ENCODE assay signal across 8 cellular contexts in the genomic region with DNA sequence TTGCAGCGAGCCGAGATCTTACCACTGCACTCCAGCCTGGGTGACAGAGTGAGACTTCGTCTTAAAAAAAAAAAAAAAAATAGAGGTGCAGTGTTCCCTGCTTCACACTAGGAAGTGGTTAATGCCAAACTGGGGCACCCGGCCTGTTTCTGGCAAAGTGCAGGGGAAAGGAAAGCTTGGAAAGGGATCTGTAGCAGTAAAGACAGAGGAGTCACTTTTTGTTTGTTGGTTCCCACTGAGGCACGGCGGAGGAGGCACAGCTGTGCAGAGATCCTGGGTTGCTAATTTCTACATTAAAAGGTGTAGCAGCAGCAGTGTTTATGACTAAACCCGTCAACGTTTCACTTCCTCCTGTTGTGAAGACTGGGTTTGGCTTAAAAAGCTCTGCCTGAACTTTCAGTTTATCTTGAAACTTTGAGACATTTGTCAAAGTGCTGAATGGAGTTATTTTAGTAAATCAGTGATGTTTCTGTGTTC.
A peak's percentile ranks its signal among the peaks of the same experiment; 100 is the strongest.
DNase-seq lines count a peak whose midpoint lies in the region; ATAC-seq and TF ChIP-seq lines count a peak whose summit lies in the region.

No MANE protein-coding gene starts in this region.

- peak overlapping the region; percentile 67; the same call in 1 of the 2 replicates for H3K4me3 ChIP-seq in GM08714 (ENCODE audit: low read length)
- no peak overlapping the region for H3K4me3 ChIP-seq in PC-3 (ENCODE audit: low read length)
- no peak overlapping the region for H3K4me3 ChIP-seq in neural progenitor cell

- peak overlapping the region; percentile 85 for H3K27ac Mint-ChIP-seq in activated T-cell treated with anti-CD3 and anti-CD28 coated beads, Interleukin-2, amount 50 U/mL, for 24 hours
- H3K27ac Mint-ChIP-seq in naive thymus-derived CD8-positive, alpha-beta T cell = no peak overlapping the region
- no peak overlapping the region for H3K27ac Mint-ChIP-seq in neural progenitor cell

- H3K4me2 ChIP-seq in PC-3 (ENCODE audit: low read length) = no peak overlapping the region
- no peak overlapping the region for H3K4me2 ChIP-seq in neural progenitor cell

- H3K4me3 Mint-ChIP-seq in activated T-cell treated with anti-CD3 and anti-CD28 coated beads, Interleukin-2, amount 50 U/mL, for 24 hours = no peak overlapping the region
- no peak overlapping the region for H3K4me3 Mint-ChIP-seq in naive thymus-derived CD8-positive, alpha-beta T cell
- no peak overlapping the region for H3K4me3 Mint-ChIP-seq in neural progenitor cell

- no peaks in the 10 kb centered on the region for H3K9me2 ChIP-seq in PC-3 (replicated peaks; ENCODE audit: low read length)

- H3K36me3 ChIP-seq in PC-3 (ENCODE audit: low read depth, low read length) (no peaks in the 10 kb centered on the region), neural progenitor cell (no peaks in the 10 kb centered on the region)

- no peaks in the 10 kb centered on the region for H3K9me3 ChIP-seq in PC-3 (ENCODE audit: low read length)
- H3K9me3 ChIP-seq in neural progenitor cell (ENCODE audit: low read depth) = no peaks in the 10 kb centered on the region

- H3K27me3 ChIP-seq in PC-3 (ENCODE audit: low read length) (no peaks in the 10 kb centered on the region), neural progenitor cell (no peaks in the 10 kb centered on the region)

- H3K4me1 Mint-ChIP-seq in activated T-cell treated with anti-CD3 and anti-CD28 coated beads, Interleukin-2, amount 50 U/mL, for 24 hours (ENCODE audit: low read depth) = peaks cover 15% of the 10 kb centered on the region
- peaks cover 0 to 28% (median 6%) of the 10 kb centered on the region in 4 donors for H3K4me1 Mint-ChIP-seq in naive thymus-derived CD8-positive, alpha-beta T cell
- H3K4me1 Mint-ChIP-seq in neural progenitor cell = no peaks in the 10 kb centered on the region

- H3K9ac ChIP-seq in PC-3 (ENCODE audit: low read length) = no peak overlapping the region
- H3K9ac ChIP-seq in neural progenitor cell = no peak overlapping the region

- no peaks in the 10 kb centered on the region for H3K9me3 Mint-ChIP-seq in activated T-cell treated with anti-CD3 and anti-CD28 coated beads, Interleukin-2, amount 50 U/mL, for 24 hours
- H3K9me3 Mint-ChIP-seq in naive thymus-derived CD8-positive, alpha-beta T cell = no peaks in the 10 kb centered on the region
- H3K9me3 Mint-ChIP-seq in neural progenitor cell = no peaks in the 10 kb centered on the region

- DNase-seq in HT-29 (ENCODE audit: low spot score) = peak; percentile 3
- peak; percentile 61 for DNase-seq in activated T-cell treated with anti-CD3 and anti-CD28 coated beads, Interleukin-2, amount 50 U/mL, for 24 hours
- peak in 9 of 10 donors; percentile 0 to 68 (median 23) for DNase-seq in naive thymus-derived CD8-positive, alpha-beta T cell
- DNase-seq in PC-3 = no peak
- no peak for DNase-seq in HuH-7 (ENCODE audit: low spot score)
- no peak for DNase-seq in neural progenitor cell (ENCODE audit: low spot score)

- H3K79me2 ChIP-seq in PC-3 (ENCODE audit: low read length) = no peaks in the 10 kb centered on the region
- no peaks in the 10 kb centered on the region for H3K79me2 ChIP-seq in neural progenitor cell (ENCODE audit: low read depth)

- H3K4me1 ChIP-seq in PC-3 (ENCODE audit: insufficient read depth, low read length) (no peaks in the 10 kb centered on the region), neural progenitor cell (peaks cover 4% of the 10 kb centered on the region)

- H3K27me3 Mint-ChIP-seq in activated T-cell treated with anti-CD3 and anti-CD28 coated beads, Interleukin-2, amount 50 U/mL, for 24 hours = no peaks in the 10 kb centered on the region
- H3K27me3 Mint-ChIP-seq in naive thymus-derived CD8-positive, alpha-beta T cell = no peaks in the 10 kb centered on the region
- peaks cover 2% of the 10 kb centered on the region for H3K27me3 Mint-ChIP-seq in neural progenitor cell (ENCODE audit: insufficient read depth, low read depth)

- TF ChIP-seq CTCF in PC-3 (conservative IDR thresholded peaks at IDR 0.05; ENCODE audit: low read depth, low read length) = no peak
- TF ChIP-seq CTCF in neural progenitor cell (IDR thresholded peaks at IDR 0.05) = no peak

- no TSS peak for BruUV-seq in PC-3 (replicated peaks; lab: Mats Ljungman, UMichigan)

- intact Hi-C loops in PC-3 (cut with micrococcal nuclease) = no loop called here

- ATAC-seq in GM21515 (IDR thresholded peaks at IDR 0.05; ENCODE audit: unreplicated experiment) = peak; percentile 94
- peak; percentile 89 to 90 for ATAC-seq in naive thymus-derived CD8-positive, alpha-beta T cell
- no peak; the same call in 1 of the 2 replicates for ATAC-seq in PC-3

- H3K27ac ChIP-seq in PC-3 (ENCODE audit: low read length) = no peak overlapping the region
- H3K27ac ChIP-seq in neural progenitor cell = no peak overlapping the region

- H2AFZ ChIP-seq in PC-3 (ENCODE audit: low read length) (no peak overlapping the region), neural progenitor cell (replicated peaks) (no peak overlapping the region)

- POLR2A ChIA-PET in naive thymus-derived CD8-positive, alpha-beta T cell (lab: Charles Lee) = interaction anchor here (0.5 to 6.2 kb wide), 18 partner anchors 9 to 596 kb away, joined by 3 to 52 read pairs (median 4); partner anchors contain the start of gene CARMIL1
- POLR2A ChIA-PET in PC-3 (lab: Charles Lee; ENCODE audit: unreplicated experiment) = no interaction called here

- CTCF ChIA-PET in PC-3 (lab: Charles Lee) = no interaction called here

- H4K20me1 ChIP-seq in PC-3 (ENCODE audit: low read length) = no peaks in the 10 kb centered on the region
- H4K20me1 ChIP-seq in neural progenitor cell (ENCODE audit: low read depth) = no peaks in the 10 kb centered on the region

- H3F3A ChIP-seq in PC-3 (ENCODE audit: low read length, unreplicated experiment) (no peaks in the 10 kb centered on the region), neural progenitor cell (ENCODE audit: low read depth) (no peaks in the 10 kb centered on the region)

- H3K36me3 Mint-ChIP-seq in activated T-cell treated with anti-CD3 and anti-CD28 coated beads, Interleukin-2, amount 50 U/mL, for 24 hours (ENCODE audit: low read depth) = no peaks in the 10 kb centered on the region
- no peaks in the 10 kb centered on the region for H3K36me3 Mint-ChIP-seq in naive thymus-derived CD8-positive, alpha-beta T cell
- no peaks in the 10 kb centered on the region for H3K36me3 Mint-ChIP-seq in neural progenitor cell

Comparison
In these comparisons a context has a peak if more than half of its experiments do, and no peak if none do; other contexts are left out.
1. DNase-seq: peak in HT-29 (single experiment), activated T-cell treated with anti-CD3 and anti-CD28 coated beads, Interleukin-2, amount 50 U/mL, for 24 hours (single experiment) and naive thymus-derived CD8-positive, alpha-beta T cell (9 of 10); none in PC-3 (single experiment), HuH-7 (single experiment) and neural progenitor cell (single experiment).